In the genomic region with DNA sequence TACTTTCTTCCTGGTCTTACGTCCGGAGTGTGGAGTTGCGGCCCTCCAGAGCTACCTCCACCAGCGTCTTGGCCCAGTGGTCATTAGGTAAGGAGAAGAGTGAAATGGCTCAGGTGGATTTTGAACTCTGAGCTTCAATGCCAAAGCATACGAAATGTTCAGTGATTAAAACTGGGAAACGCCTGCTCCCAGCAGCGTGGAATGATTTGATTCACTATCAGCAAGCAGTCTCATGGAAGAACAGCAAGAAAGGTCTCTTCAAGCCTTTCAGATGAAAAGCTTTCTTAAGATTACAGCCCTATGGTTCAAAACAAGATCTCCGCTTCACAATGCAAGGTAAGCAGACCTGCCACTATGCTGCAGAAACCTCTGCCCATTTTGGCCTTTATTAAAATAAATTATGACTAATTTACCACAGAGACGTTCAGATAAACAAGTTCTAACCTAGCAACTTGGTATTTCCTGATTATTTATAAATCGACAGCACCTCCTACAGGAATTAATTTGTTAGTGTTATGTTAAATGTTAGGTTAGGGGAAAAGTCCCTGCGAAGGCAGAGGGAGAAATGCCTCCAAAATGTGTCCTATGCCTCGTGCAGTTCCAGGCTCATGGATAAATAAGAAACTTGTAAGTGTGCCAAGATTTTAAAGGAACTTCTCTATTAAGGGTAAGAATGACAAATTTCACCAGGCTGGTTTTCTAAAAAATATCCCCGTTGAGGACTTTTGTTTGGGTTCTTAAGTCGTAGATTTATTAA, we compare ENCODE assay signal across 8 cellular contexts. TPM values are rescaled to one million over a fixed set of nuclear protein-coding genes. Genes with fewer than 3 reads are reported as not detected.
A peak's percentile ranks its signal among the peaks of the same experiment; 100 is the strongest.
DNase-seq lines count a peak whose midpoint lies in the region; ATAC-seq and TF ChIP-seq lines count a peak whose summit lies in the region.

No MANE protein-coding gene starts in this region.

- POLR2A ChIA-PET in activated CD4-positive, alpha-beta T cell treated with anti-CD3 and anti-CD28 coated beads for 36 hours (lab: Charles Lee), result no interaction called here

- TF ChIP-seq CTCF in AG09309 (IDR thresholded peaks at IDR 0.05; ENCODE audit: control insufficient read depth, insufficient read depth, low read depth, low read length, missing control alignments), result peak; percentile 38
- TF ChIP-seq CTCF in OCI-LY1 (IDR thresholded peaks at IDR 0.05; ENCODE audit: low read length), result peak; percentile 53

- H3K27me3 Mint-ChIP-seq in activated CD4-positive, alpha-beta T cell treated with anti-CD3 and anti-CD28 coated beads for 36 hours, result peaks cover 42% of the 10 kb centered on the region

- H3K27ac ChIP-seq in GM23248 (no peak overlapping the region), OCI-LY1 (ENCODE audit: low read depth, low read length, poor library complexity, severe bottlenecking) (no peak overlapping the region)

- no peak for DNase-seq in AG09309 (ENCODE audit: low read depth)
- peak; percentile 73 for DNase-seq in GM23248
- DNase-seq in fibroblast of peridontal ligament (ENCODE audit: extremely low read depth), result peak; percentile 78
- no peak for DNase-seq in activated CD4-positive, alpha-beta T cell treated with anti-CD3 and anti-CD28 coated beads for 36 hours
- no peak for DNase-seq in pons (ENCODE audit: low spot score)
- no peak for DNase-seq in SK-N-DZ (ENCODE audit: low spot score)

- H3F3A ChIP-seq in GM23248 (ENCODE audit: insufficient read depth) (peaks cover 19% of the 10 kb centered on the region), OCI-LY1 (ENCODE audit: insufficient read depth, low read length) (no peaks in the 10 kb centered on the region)

- H3K4me2 ChIP-seq in GM23248 (ENCODE audit: unreplicated experiment) (no peak overlapping the region), OCI-LY1 (ENCODE audit: low read length) (no peak overlapping the region)

- no peak overlapping the region for H3K4me3 ChIP-seq in AG09309 (ENCODE audit: control insufficient read depth, low read depth, low read length)
- no peak overlapping the region for H3K4me3 ChIP-seq in GM23248
- H3K4me3 ChIP-seq in OCI-LY1 (ENCODE audit: low read depth, low read length, poor library complexity, severe bottlenecking), result no peak overlapping the region

- in situ Hi-C loops in GM23248 (cut with MboI), result loop anchor here (10.0 to 25.0 kb wide), 2 partner anchors 590 to 933 kb away; no protein-coding TSS in a partner anchor

- H3K9me3 ChIP-seq in GM23248 (ENCODE audit: low read depth) (no peaks in the 10 kb centered on the region), OCI-LY1 (ENCODE audit: low read length) (no peaks in the 10 kb centered on the region)

- H3K9ac ChIP-seq in GM23248, result no peak overlapping the region
- H3K9ac ChIP-seq in OCI-LY1 (ENCODE audit: low read length), result no peak overlapping the region

- H3K9me3 Mint-ChIP-seq in activated CD4-positive, alpha-beta T cell treated with anti-CD3 and anti-CD28 coated beads for 36 hours (ENCODE audit: low read depth), result no peaks in the 10 kb centered on the region

- no peak overlapping the region for H2AFZ ChIP-seq in GM23248
- H2AFZ ChIP-seq in OCI-LY1 (ENCODE audit: low read length), result no peak overlapping the region

- H3K36me3 ChIP-seq in GM23248 (ENCODE audit: low read depth) (peaks cover 11% of the 10 kb centered on the region; the same call in 1 of the 2 replicates), OCI-LY1 (ENCODE audit: insufficient read depth, low read length) (peaks cover 9% of the 10 kb centered on the region; the same call in 1 of the 2 replicates)

- peaks cover 18% of the 10 kb centered on the region for H3K36me3 Mint-ChIP-seq in activated CD4-positive, alpha-beta T cell treated with anti-CD3 and anti-CD28 coated beads for 36 hours (ENCODE audit: low read depth)

- H3K27ac Mint-ChIP-seq in activated CD4-positive, alpha-beta T cell treated with anti-CD3 and anti-CD28 coated beads for 36 hours, result no peak overlapping the region

- intact Hi-C loops in activated CD4-positive, alpha-beta T cell treated with anti-CD3 and anti-CD28 coated beads for 36 hours (cut with DNase I, micrococcal nuclease), result loop anchor here (1.0 to 10.0 kb wide), 8 partner anchors 98 to 943 kb away; partner anchors contain the start of gene OLA1 (in 1 of the 2)

- H3K4me1 ChIP-seq in GM23248 (ENCODE audit: insufficient read depth), result no peaks in the 10 kb centered on the region
- H3K4me1 ChIP-seq in OCI-LY1 (ENCODE audit: insufficient read depth, low read length, severe bottlenecking), result peaks cover 39% of the 10 kb centered on the region

- CTCF ChIA-PET in activated CD4-positive, alpha-beta T cell treated with anti-CD3 and anti-CD28 coated beads for 36 hours (lab: Charles Lee), result interaction anchor here (0.6 to 2.4 kb wide), 14 partner anchors 13 to 1318 kb away, joined by 3 to 16 read pairs (median 4); partner anchors contain the start of gene OLA1

- H3K79me2 ChIP-seq in GM23248 (ENCODE audit: insufficient read depth) (no peaks in the 10 kb centered on the region), OCI-LY1 (ENCODE audit: insufficient read depth, low read length) (no peaks in the 10 kb centered on the region)

- H4K20me1 ChIP-seq in GM23248 (ENCODE audit: insufficient read depth) (no peaks in the 10 kb centered on the region), OCI-LY1 (ENCODE audit: insufficient read depth, low read length) (no peaks in the 10 kb centered on the region)

- H3K4me1 Mint-ChIP-seq in activated CD4-positive, alpha-beta T cell treated with anti-CD3 and anti-CD28 coated beads for 36 hours, result peaks cover 34% of the 10 kb centered on the region

- H3K27me3 ChIP-seq in GM23248 (replicated peaks; ENCODE audit: insufficient read depth) (peaks cover 10% of the 10 kb centered on the region), OCI-LY1 (ENCODE audit: insufficient read depth, low read length) (peaks cover 4% of the 10 kb centered on the region; the same call in 1 of the 2 replicates)

- H3K9me2 ChIP-seq in GM23248 (ENCODE audit: insufficient read depth), result no peaks in the 10 kb centered on the region
- no peaks in the 10 kb centered on the region for H3K9me2 ChIP-seq in OCI-LY1 (ENCODE audit: low read depth, low read length)

- ATAC-seq in activated CD4-positive, alpha-beta T cell treated with anti-CD3 and anti-CD28 coated beads for 36 hours, result no peak
- ATAC-seq in GM21723 (IDR thresholded peaks at IDR 0.05; ENCODE audit: unreplicated experiment), result no peak

- H3K4me3 Mint-ChIP-seq in activated CD4-positive, alpha-beta T cell treated with anti-CD3 and anti-CD28 coated beads for 36 hours, result no peak overlapping the region

- WGBS in GM23248 (ENCODE audit: low coverage in 1 of 2, low lambda C conversion rate in 2 of 2, missing lambda C conversion rate in 2 of 2), 2 experiments, result 64 to 66% methylated on average over 14 of the region's 14 CpGs

RNA-seq across cellular contexts. Expression of gene SP9, which starts 10.1 kb away (rescaled TPM):
- not detected in 2 replicates for total RNA-seq in GM23248 (2014; rRNA removed; shearing (Covaris generic))
- not detected in 2 replicates for polyA plus RNA-seq in GM23248 (2016; fragmentation: Nextera tagmentation; extraction: Ambion mirVana)
- total RNA-seq in activated CD4-positive, alpha-beta T cell treated with anti-CD3 and anti-CD28 coated beads for 36 hours, result not detected
- 0.39 TPM in 1 of 2 replicates, not detected in the other for polyA plus RNA-seq in SK-N-DZ (2014; cell fraction: cytosol; rRNA removed)
- polyA plus RNA-seq in SK-N-DZ (2014; cell fraction: nucleus; rRNA removed), result 0.05 and 0.59 TPM in 2 replicates

RNA-seq across cellular contexts. Expression of gene SCRN3, which starts 50.6 kb away (rescaled TPM):
- 13.9 and 17.3 TPM in 2 replicates for total RNA-seq in GM23248 (2014; rRNA removed; shearing (Covaris generic))
- 19.1 and 19.3 TPM in 2 replicates for polyA plus RNA-seq in GM23248 (2016; fragmentation: Nextera tagmentation; extraction: Ambion mirVana)
- 10 to 100 TPM; 12.7 to 14.1 TPM for total RNA-seq in activated CD4-positive, alpha-beta T cell treated with anti-CD3 and anti-CD28 coated beads for 36 hours
- polyA plus RNA-seq in SK-N-DZ (2014; cell fraction: cytosol; rRNA removed), result 29.0 and 34.3 TPM in 2 replicates
- polyA plus RNA-seq in SK-N-DZ (2014; cell fraction: nucleus; rRNA removed), result 16.7 and 24.7 TPM in 2 replicates

Comparison
In these comparisons a context has a peak if more than half of its experiments do, and no peak if none do; other contexts are left out.
1. DNase-seq: peak in GM23248 (single experiment) and fibroblast of peridontal ligament (single experiment); none in AG09309 (single experiment), activated CD4-positive, alpha-beta T cell treated with anti-CD3 and anti-CD28 coated beads for 36 hours (single experiment), pons (single experiment) and SK-N-DZ (single experiment).